ENCODE assay signal across 2 cellular contexts in genomic region chr1:16293568-16293967, GRCh38.
TF ChIP-seq lines count a peak whose summit lies in the region.

No MANE protein-coding gene starts in this region.

TF ChIP-seq in HepG2, 621 proteins besides CTCF, POLR2A, EP300 and RAD21:
- no peak for TF ChIP-seq HNRNPL (IDR thresholded peaks at IDR 0.05; ENCODE audit: low read depth, low read length)
- no peak for TF ChIP-seq RFX3 (CRISPR knock-in tag; IDR thresholded peaks at IDR 0.05)
- TF ChIP-seq ZBTB4 (CRISPR knock-in tag; IDR thresholded peaks at IDR 0.05; ENCODE audit: borderline replicate concordance), result no peak
- TF ChIP-seq NR0B2 (CRISPR knock-in tag; IDR thresholded peaks at IDR 0.05), result no peak
TF ChIP-seq in HepG2: peak in this region for 0.

TF ChIP-seq in SK-N-SH, 30 proteins besides CTCF, POLR2A, EP300 and RAD21:
- TF ChIP-seq RXRA (IDR thresholded peaks at IDR 0.05; ENCODE audit: borderline replicate concordance, low read depth) (no peak), NFIC (IDR thresholded peaks at IDR 0.05; ENCODE audit: borderline replicate concordance) (no peak), YY1 (IDR thresholded peaks at IDR 0.05; ENCODE audit: low read depth) (no peak), EZH2phosphoT487 (IDR thresholded peaks at IDR 0.05; ENCODE audit: borderline replicate concordance, low read depth) (no peak), SMC3 (IDR thresholded peaks at IDR 0.05; ENCODE audit: low read depth, low read length) (no peak), MEF2A (IDR thresholded peaks at IDR 0.05; ENCODE audit: borderline replicate concordance, low read depth) (no peak), TCF12 (IDR thresholded peaks at IDR 0.05) (no peak)
